ENCODE assay signal across 26 cellular contexts in the genomic region with DNA sequence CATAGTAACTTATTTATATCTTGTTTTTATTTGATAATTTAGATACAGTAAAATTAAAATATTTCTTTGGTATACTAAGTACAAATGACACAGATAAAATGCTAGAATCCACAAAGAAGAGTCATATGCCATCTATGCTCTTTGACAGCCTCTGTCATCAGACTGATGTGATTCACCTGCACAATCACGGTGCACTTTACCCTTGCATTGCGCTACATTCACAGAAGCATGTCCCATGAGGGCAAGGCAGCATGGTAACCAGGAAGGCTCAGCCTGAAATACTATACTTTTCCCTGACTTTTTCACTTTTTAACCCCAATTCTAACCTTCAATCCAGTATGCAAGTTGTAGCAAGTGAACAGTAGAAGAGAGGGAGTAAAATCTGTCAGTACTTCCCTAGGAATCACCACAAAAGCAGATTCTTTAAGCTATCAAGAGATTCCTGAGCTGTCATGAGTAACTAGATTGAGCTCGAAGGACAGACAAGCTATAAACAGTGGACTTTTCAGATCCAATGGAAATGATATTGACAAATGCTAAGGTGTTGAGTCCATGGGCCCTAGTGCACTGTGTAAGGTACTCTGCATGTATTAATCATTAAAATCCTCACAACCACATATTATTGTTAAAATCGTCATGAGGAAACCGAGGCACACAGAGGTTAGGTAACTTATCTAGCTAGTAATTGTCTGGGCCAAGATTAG. TPM values are rescaled to one million over a fixed set of nuclear protein-coding genes. Genes with fewer than 3 reads are reported as not detected.
DNase-seq lines count a peak whose midpoint lies in the region; ATAC-seq, FAIRE-seq and TF ChIP-seq lines count a peak whose summit lies in the region.
"Had no signal": no experiment of that assay in that cellular context is flagged by ENCODE, and none has a peak within 500 bp of the region (broad histone marks: within the 10 kb centered on the region; RNA-seq: fewer than 3 reads in every experiment).

No MANE protein-coding gene starts in this region.

- no peak for TF ChIP-seq POLR2A in GM12892 (IDR thresholded peaks at IDR 0.05; ENCODE audit: low read depth, low read length)

- DNase-seq in GM12892 (ENCODE audit: insufficient read length) (no peak), SK-MEL-5 (ENCODE audit: low read depth, low spot score) (peak; percentile 2), foreskin keratinocyte (no peak), mucosa of gallbladder (ENCODE audit: low spot score) (peak; percentile 50), NCI-H2196 treated with DMSO at 0.1 percent for 48 hours (lab: John Stamatoyannopoulos, UW; ENCODE audit: unreplicated experiment) (no peak), SKM-1 (lab: John Stamatoyannopoulos, UW; ENCODE audit: unreplicated experiment) (no peak), cerebellum (ENCODE audit: low spot score) (no peak)
- DNase-seq: activated CD4-positive, alpha-beta T cell treated with anti-CD3 and anti-CD28 coated beads, Interleukin-2, amount 10 ng/mL, durations not matched to agents 24 days and 14 days; colonic mucosa; DMS53; effector memory CD8-positive, alpha-beta T cell; GF-D8; kidney; mammary epithelial cell; MM.1S; NCI-H1436; NCI-H2171; NCI-H524 treated with DMSO at 0.1 percent for 48 hours; spleen; stimulated activated CD4-positive, alpha-beta T cell treated with anti-CD3 and anti-CD28 coated beads, Interleukin-4, amount 100 ng/mL, for 1 hour; stimulated activated naive CD4-positive, alpha-beta T cell treated with Interleukin-2 at 50 U/mL for 16 hours; testis had no signal

- H3K27me3 ChIP-seq in foreskin keratinocyte, result no peaks in the 10 kb centered on the region
- H3K27me3 ChIP-seq: colonic mucosa, neutrophil, spleen, testis had no signal

- in situ Hi-C loops in SK-MEL-5 (cut with HindIII; ENCODE audit: low pct_unique_long_range_greater_than_20kb, low sequenced_read_pairs), result no loop called here

- TF ChIP-seq CTCF in foreskin keratinocyte (conservative IDR thresholded peaks at IDR 0.05), result no peak

- no peak overlapping the region for H3K27ac ChIP-seq in foreskin keratinocyte
- H3K27ac ChIP-seq: colonic mucosa, neutrophil, spleen, testis had no signal

- H3K4me1 ChIP-seq in foreskin keratinocyte, result peaks cover 5% of the 10 kb centered on the region
- H3K4me1 ChIP-seq: colonic mucosa, testis had no signal

- ATAC-seq in foreskin keratinocyte, result peak; percentile 53
- no peak for ATAC-seq in GM18907 (IDR thresholded peaks at IDR 0.05; ENCODE audit: unreplicated experiment)
- ATAC-seq: effector memory CD8-positive, alpha-beta T cell; K562 had no signal

- peak; percentile 5 for FAIRE-seq in GM12892 (lab: Jason Lieb, UNC)
- FAIRE-seq: GM18507, K562 had no signal

RNA-seq across cellular contexts. Expression of a gene that starts 14.2 kb away (rescaled TPM):
- polyA plus RNA-seq in GM12892 (2012; ENCODE audit: missing spikeins), result 25.9 TPM
- 10.3 and 12.1 TPM in 2 replicates for total RNA-seq in SK-MEL-5 (2014; rRNA removed; shearing (Covaris generic))
- polyA plus RNA-seq in SK-MEL-5 (2015; cell fraction: cytosol; rRNA removed), result 14.9 and 19.3 TPM in 2 replicates
- 13.5 and 18.7 TPM in 2 replicates for polyA plus RNA-seq in SK-MEL-5 (2015; cell fraction: nucleus; rRNA removed)
- 39.9 and 54.8 TPM in 2 replicates for total RNA-seq in foreskin keratinocyte
- polyA plus RNA-seq in foreskin keratinocyte, result 17.9 and 20.0 TPM in 2 replicates
- total RNA-seq in mucosa of gallbladder, result 90.6 TPM
- 18.5 TPM for total RNA-seq in cerebellum

Comparison
In these comparisons a context has a peak if more than half of its experiments do, and no peak if none do; other contexts are left out.
1. DNase-seq: peak in SK-MEL-5 (single experiment) and mucosa of gallbladder (single experiment); none in GM12892 (single experiment), foreskin keratinocyte (0 of 2), NCI-H2196 treated with DMSO at 0.1 percent for 48 hours (single experiment), SKM-1 (single experiment) and cerebellum (single experiment).